In genomic region chr17:21214015-21214776, GRCh38 we compare ENCODE assay signal across 8 cellular contexts. TPM values are rescaled to one million over a fixed set of nuclear protein-coding genes. Genes with fewer than 3 reads are reported as not detected.
A peak's percentile ranks its signal among the peaks of the same experiment; 100 is the strongest.
DNase-seq lines count a peak whose midpoint lies in the region; ATAC-seq and TF ChIP-seq lines count a peak whose summit lies in the region.

TSS of gene TMEM11 (minus strand) at chr17:21214161. CDS start at chr17:21214152, 9 bp downstream.

- H3K4me3 ChIP-seq in suprapubic skin, result peak within 1 kb of the TSS; percentile 88

- H3K4me3 Mint-ChIP-seq in activated naive CD4-positive, alpha-beta T cell treated with anti-CD3 and anti-CD28 coated beads, Interleukin-2, amount 50 U/mL, for 24 hours, result peak within 1 kb of the TSS; percentile 93

- H3K27me3 Mint-ChIP-seq in activated naive CD4-positive, alpha-beta T cell treated with anti-CD3 and anti-CD28 coated beads, Interleukin-2, amount 50 U/mL, for 24 hours, result no peaks in the 10 kb centered on the region

- peaks cover 56% of the 10 kb centered on the region for H3K4me1 ChIP-seq in suprapubic skin

- no CpG with 5 or more reads among the region's 76 CpGs for WGBS in suprapubic skin

- TF ChIP-seq POLR2A in suprapubic skin (IDR thresholded peaks at IDR 0.05), result peak in 1 of 2 donors; percentile 15

- peaks cover 2% of the 10 kb centered on the region for H3K36me3 Mint-ChIP-seq in activated naive CD4-positive, alpha-beta T cell treated with anti-CD3 and anti-CD28 coated beads, Interleukin-2, amount 50 U/mL, for 24 hours

- no peaks in the 10 kb centered on the region for H3K9me3 Mint-ChIP-seq in activated naive CD4-positive, alpha-beta T cell treated with anti-CD3 and anti-CD28 coated beads, Interleukin-2, amount 50 U/mL, for 24 hours

- DNase-seq in GM10266 (ENCODE audit: extremely low spot score) (peak; percentile 98), NCI-H1092 (lab: John Stamatoyannopoulos, UW) (peak; percentile 80), globus pallidus (ENCODE audit: low spot score) (peak; percentile 94), occipital lobe (lab: John Stamatoyannopoulos, UW) (peak; percentile 93), suprapubic skin (ENCODE audit: low spot score in 2 of 2) (peak; percentile 97 to 98)

- no peaks in the 10 kb centered on the region for H3K36me3 ChIP-seq in suprapubic skin

- peak within 1 kb of the TSS; percentile 98 for H3K27ac ChIP-seq in suprapubic skin

- H3K9me3 ChIP-seq in suprapubic skin, result no peaks in the 10 kb centered on the region

- peak within 1 kb of the TSS; percentile 96 for H3K27ac Mint-ChIP-seq in activated naive CD4-positive, alpha-beta T cell treated with anti-CD3 and anti-CD28 coated beads, Interleukin-2, amount 50 U/mL, for 24 hours

- peak; percentile 92 for ATAC-seq in HG02610 (IDR thresholded peaks at IDR 0.05; ENCODE audit: unreplicated experiment)
- peak; percentile 95 for ATAC-seq in SK-N-SH treated with all-trans-retinoic acid at 6 μM for 48 hours

- TF ChIP-seq CTCF in GM10266 (IDR thresholded peaks at IDR 0.05; ENCODE audit: control insufficient read depth, insufficient read depth, low read depth, missing control alignments), result peak; percentile 20
- TF ChIP-seq CTCF in suprapubic skin (IDR thresholded peaks at IDR 0.05), result peak in 1 of 2 donors; percentile 25

- H3K4me1 Mint-ChIP-seq in activated naive CD4-positive, alpha-beta T cell treated with anti-CD3 and anti-CD28 coated beads, Interleukin-2, amount 50 U/mL, for 24 hours, result peaks cover 64% of the 10 kb centered on the region

- no peaks in the 10 kb centered on the region for H3K27me3 ChIP-seq in suprapubic skin

- no peak for TF ChIP-seq EP300 in suprapubic skin (IDR thresholded peaks at IDR 0.05)

TF ChIP-seq in SK-N-SH treated with all-trans-retinoic acid at 6 μM for 48 hours, 23 proteins besides CTCF, POLR2A, EP300 and RAD21:
- TF ChIP-seq TSHZ2 (CRISPR knock-in tag; IDR thresholded peaks at IDR 0.05), result peak; percentile 93
- TF ChIP-seq ZNF70 (CRISPR knock-in tag; IDR thresholded peaks at IDR 0.05), result no peak
- no peak for TF ChIP-seq ZNF8 (CRISPR knock-in tag; IDR thresholded peaks at IDR 0.05)
- no peak for TF ChIP-seq ISL1 (CRISPR knock-in tag; IDR thresholded peaks at IDR 0.05)
- peak; percentile 77; the same call in 1 of the 2 replicates for TF ChIP-seq CSDC2 (CRISPR knock-in tag; IDR thresholded peaks at IDR 0.05)
- TF ChIP-seq ZFP3 (CRISPR knock-in tag; IDR thresholded peaks at IDR 0.05), result 0 out of 2 replicates have a peak, but pooled peaks have one; percentile 58
- peak; percentile 53; the same call in 1 of the 2 replicates for TF ChIP-seq SNAI2 (CRISPR knock-in tag; IDR thresholded peaks at IDR 0.05)
- TF ChIP-seq ZNF565 (CRISPR knock-in tag; conservative IDR thresholded peaks at IDR 0.05; ENCODE audit: low read depth), result no peak; the same call in 1 of the 2 replicates

RNA-seq across cellular contexts. Expression of gene TMEM11, which starts in this region (rescaled TPM):
- 11.2 TPM for total RNA-seq in occipital lobe
- 10 to 100 TPM; 25.6 to 38.0 (median 33.8) TPM for total RNA-seq in suprapubic skin

Comparison
In these comparisons a context has a peak if more than half of its experiments do, and no peak if none do; other contexts are left out.
1. Peak in every context shown above with its lines: DNase-seq, ATAC-seq, H3K4me3 ChIP-seq and H3K27ac ChIP-seq.